ENCODE assay signal across 18 cellular contexts in the genomic region with DNA sequence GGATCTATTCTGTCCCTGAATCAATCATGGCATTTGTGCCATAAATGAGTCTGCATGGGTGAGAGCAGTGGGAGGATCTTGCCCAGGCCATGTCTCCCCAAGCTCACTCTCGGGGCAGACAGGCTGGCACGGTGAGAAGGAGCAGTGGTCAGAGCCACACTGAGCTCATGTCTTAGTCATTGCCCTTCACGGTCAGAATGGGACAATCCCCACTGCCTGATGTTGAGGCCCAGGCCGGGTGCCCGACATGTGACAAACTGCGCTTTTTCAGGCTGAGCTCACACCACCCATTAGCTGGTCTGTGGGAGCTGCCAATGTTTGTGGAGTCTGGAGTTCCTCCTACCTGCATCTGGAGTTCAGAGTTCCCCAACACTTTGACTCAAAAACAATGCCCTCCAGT.
DNase-seq lines count a peak whose midpoint lies in the region; ATAC-seq, FAIRE-seq and TF ChIP-seq lines count a peak whose summit lies in the region.
"Had no signal": no experiment of that assay in that cellular context is flagged by ENCODE, and none has a peak within 500 bp of the region (broad histone marks: within the 10 kb centered on the region; RNA-seq: fewer than 3 reads in every experiment).

No MANE protein-coding gene starts in this region.

- H3K9me3 ChIP-seq in HepG2 (ENCODE audit: low read length) (no peaks in the 10 kb centered on the region), right lobe of liver (no peaks in the 10 kb centered on the region), upper lobe of right lung (no peaks in the 10 kb centered on the region)

- WGBS in HepG2 (ENCODE audit: low lambda C conversion rate), result 33% methylated on average over 3 of the region's 6 CpGs
- 100% methylated on average over 1 of the region's 6 CpGs for WGBS in right lobe of liver (ENCODE audit: insufficient coverage, low coverage, low lambda C conversion rate, missing lambda C conversion rate)

- no TSS peak for BruUV-seq in HepG2 (replicated peaks; lab: Mats Ljungman, UMichigan)

- H3K4me3 ChIP-seq in HepG2 (replicated peaks in 1 of 3; ENCODE audit: insufficient read depth in 1 of 3, low read depth in 2 of 3, low read length in 3 of 3) (no peak overlapping the region), right lobe of liver (no peak overlapping the region), upper lobe of right lung (no peak overlapping the region)

- POLR2A ChIA-PET in HepG2 (lab: Yijun Ruan, JAX), result no interaction called here

- no peaks in the 10 kb centered on the region for H3K79me2 ChIP-seq in HepG2 (ENCODE audit: insufficient read depth, low read length)

- H3K4me1 ChIP-seq in HepG2 (ENCODE audit: insufficient read depth, low read length) (peaks cover 9% of the 10 kb centered on the region; the same call in 1 of the 2 replicates), right lobe of liver (peaks cover 0 to 7% (median 0%) of the 10 kb centered on the region in 4 donors), upper lobe of right lung (peaks cover 6% of the 10 kb centered on the region)

- H3K27ac ChIP-seq in HepG2 (ENCODE audit: extremely low read length, insufficient read depth, low read length), result no peak overlapping the region
- H3K27ac ChIP-seq in right lobe of liver, result no peak overlapping the region
- no peak overlapping the region for H3K27ac ChIP-seq in upper lobe of right lung
- H3K27ac ChIP-seq: 22Rv1 had no signal

- CTCF ChIA-PET in HepG2 (lab: Yijun Ruan, JAX; ENCODE audit: low intra/inter-chr PET ratio, low total read pairs), result no interaction called here

- peaks cover 0 to 16% of the 10 kb centered on the region in 2 experiments; a peak in 2 of 5 replicates for H3K27me3 ChIP-seq in HepG2 (ENCODE audit: control insufficient read depth in 1 of 2, insufficient read depth in 2 of 2, low read length in 2 of 2)
- H3K27me3 ChIP-seq in right lobe of liver, result no peaks in the 10 kb centered on the region
- H3K27me3 ChIP-seq in upper lobe of right lung, result no peaks in the 10 kb centered on the region

- peak; percentile 41 to 58 for ATAC-seq in activated CD4-positive, CD25-positive, alpha-beta regulatory T cell treated with anti-CD3 and anti-CD28 coated beads, Interleukin-2, amount 50 U/mL, for 24 hours
- peak; percentile 22; the same call in 1 of the 3 replicates for ATAC-seq in HepG2
- no peak for ATAC-seq in right lobe of liver
- ATAC-seq in sciatic nerve, result peak; percentile 18
- peak; percentile 8 for ATAC-seq in upper lobe of right lung
- no peak for ATAC-seq in GM18868 (IDR thresholded peaks at IDR 0.05; ENCODE audit: unreplicated experiment)
- ATAC-seq: CD8-positive, alpha-beta T cell had no signal

- no peak for FAIRE-seq in HepG2 (lab: Jason Lieb, UNC)

- no peaks in the 10 kb centered on the region for H3K36me3 ChIP-seq in HepG2 (replicated peaks in 1 of 2; ENCODE audit: control insufficient read depth in 1 of 2, insufficient read depth in 2 of 2, low read length in 2 of 2)
- H3K36me3 ChIP-seq in right lobe of liver, result no peaks in the 10 kb centered on the region
- H3K36me3 ChIP-seq in upper lobe of right lung, result no peaks in the 10 kb centered on the region

- no peak overlapping the region for H3K4me2 ChIP-seq in HepG2 (ENCODE audit: low read depth, low read length)

- no peaks in the 10 kb centered on the region for H4K20me1 ChIP-seq in HepG2 (ENCODE audit: insufficient read depth, low read length)

- TF ChIP-seq EP300 in HepG2 (IDR thresholded peaks at IDR 0.05; ENCODE audit: low read depth in 2 of 2, low read length in 2 of 2) (no peak), HepG2 (CRISPR knock-in tag; IDR thresholded peaks at IDR 0.05; ENCODE audit: borderline replicate concordance) (no peak)

- no peak overlapping the region for H3K9ac ChIP-seq in HepG2 (ENCODE audit: insufficient read depth, low read depth, low read length)

- no peak for DNase-seq in activated CD4-positive, CD25-positive, alpha-beta regulatory T cell (lab: John Stamatoyannopoulos, UW)
- no peak for DNase-seq in HepG2 (ENCODE audit: low spot score)
- no peak for DNase-seq in right lobe of liver
- DNase-seq in sciatic nerve (ENCODE audit: low spot score), result no peak
- DNase-seq in upper lobe of right lung, result no peak
- DNase-seq in DMS79 (lab: John Stamatoyannopoulos, UW), result no peak
- DNase-seq: CD8-positive, alpha-beta T cell; GOT3; KBM-7; NCI-H1048; NCI-H146; NCI-H2081 treated with DMSO at 0.1 percent for 48 hours; NCI-H526 treated with DMSO at 0.1 percent for 48 hours; NK-92 treated with Interleukin-12 subunit alpha and Interleukin-12 subunit beta, amount 100 ng/mL, for 24 hours; OCI-M1 had no signal

- TF ChIP-seq RAD21 in HepG2 (CRISPR knock-in tag; IDR thresholded peaks at IDR 0.05), result no peak

- intact Hi-C loops in HepG2 (cut with micrococcal nuclease; ENCODE audit: unreplicated experiment), result no loop called here
- intact Hi-C loops in right lobe of liver (cut with DNase I), result no loop called here
- intact Hi-C loops in sciatic nerve (cut with DNase I), result no loop called here
- intact Hi-C loops in upper lobe of right lung (cut with DNase I), result no loop called here

- TF ChIP-seq CTCF in HepG2 (CRISPR knock-in tag; IDR thresholded peaks at IDR 0.05), result no peak
- no peak for TF ChIP-seq CTCF in right lobe of liver (IDR thresholded peaks at IDR 0.05)
- no peak for TF ChIP-seq CTCF in upper lobe of right lung (IDR thresholded peaks at IDR 0.05)

- TF ChIP-seq POLR2A in HepG2 (IDR thresholded peaks at IDR 0.05; ENCODE audit: insufficient read depth in 1 of 2, low read depth in 2 of 2, low read length in 2 of 2), result no peak
- TF ChIP-seq POLR2A in right lobe of liver (IDR thresholded peaks at IDR 0.05), result no peak

- in situ Hi-C loops in HepG2 (cut with HindIII; ENCODE audit: extremely low pct_ligation_motif_present, low pct_unique_long_range_greater_than_20kb), result no loop called here

- no peak overlapping the region for H2AFZ ChIP-seq in HepG2 (ENCODE audit: low read length)

TF ChIP-seq in HepG2, 621 proteins besides CTCF, POLR2A, EP300 and RAD21 (continues in another document):
- TF ChIP-seq, protein P1, sequence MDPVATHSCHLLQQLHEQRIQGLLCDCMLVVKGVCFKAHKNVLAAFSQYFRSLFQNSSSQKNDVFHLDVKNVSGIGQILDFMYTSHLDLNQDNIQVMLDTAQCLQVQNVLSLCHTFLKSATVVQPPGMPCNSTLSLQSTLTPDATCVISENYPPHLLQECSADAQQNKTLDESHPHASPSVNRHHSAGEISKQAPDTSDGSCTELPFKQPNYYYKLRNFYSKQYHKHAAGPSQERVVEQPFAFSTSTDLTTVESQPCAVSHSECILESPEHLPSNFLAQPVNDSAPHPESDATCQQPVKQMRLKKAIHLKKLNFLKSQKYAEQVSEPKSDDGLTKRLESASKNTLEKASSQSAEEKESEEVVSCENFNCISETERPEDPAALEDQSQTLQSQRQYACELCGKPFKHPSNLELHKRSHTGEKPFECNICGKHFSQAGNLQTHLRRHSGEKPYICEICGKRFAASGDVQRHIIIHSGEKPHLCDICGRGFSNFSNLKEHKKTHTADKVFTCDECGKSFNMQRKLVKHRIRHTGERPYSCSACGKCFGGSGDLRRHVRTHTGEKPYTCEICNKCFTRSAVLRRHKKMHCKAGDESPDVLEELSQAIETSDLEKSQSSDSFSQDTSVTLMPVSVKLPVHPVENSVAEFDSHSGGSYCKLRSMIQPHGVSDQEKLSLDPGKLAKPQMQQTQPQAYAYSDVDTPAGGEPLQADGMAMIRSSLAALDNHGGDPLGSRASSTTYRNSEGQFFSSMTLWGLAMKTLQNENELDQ (CRISPR knock-in tag; IDR thresholded peaks at IDR 0.05; ENCODE audit: borderline replicate concordance), result no peak

Comparison
In these comparisons a context has a peak if more than half of its experiments do, and no peak if none do; other contexts are left out.
1. ATAC-seq: peak in activated CD4-positive, CD25-positive, alpha-beta regulatory T cell treated with anti-CD3 and anti-CD28 coated beads, Interleukin-2, amount 50 U/mL, for 24 hours (2 of 2), HepG2 (single experiment), sciatic nerve (single experiment) and upper lobe of right lung (single experiment); none in right lobe of liver (0 of 4) and GM18868 (single experiment).